ENCODE assay signal across 9 cellular contexts in genomic region chr7:50812847-50813475, GRCh38. TPM values are rescaled to one million over a fixed set of nuclear protein-coding genes. Genes with fewer than 3 reads are reported as not detected.
DNase-seq lines count a peak whose midpoint lies in the region; ATAC-seq and TF ChIP-seq lines count a peak whose summit lies in the region.
"Had no signal": no experiment of that assay in that cellular context is flagged by ENCODE, and none has a peak within 500 bp of the region (broad histone marks: within the 10 kb centered on the region; RNA-seq: fewer than 3 reads in every experiment).

No MANE protein-coding gene starts in this region.

- H3K27ac ChIP-seq in foreskin keratinocyte: no peak overlapping the region

- peak; percentile 61 for ATAC-seq in foreskin keratinocyte
- ATAC-seq in activated CD4-positive, CD25-positive, alpha-beta regulatory T cell treated with anti-CD3 and anti-CD28 coated beads, Interleukin-2, amount 50 U/mL, for 24 hours: no peak
- ATAC-seq in GM21717 (IDR thresholded peaks at IDR 0.05; ENCODE audit: unreplicated experiment): no peak

- no peaks in the 10 kb centered on the region for H3K9me3 ChIP-seq in HAP-1

- H3K36me3 ChIP-seq in HAP-1 (replicated peaks): no peaks in the 10 kb centered on the region

- DNase-seq in ELR (ENCODE audit: low read depth) (peak; percentile 65), SK-MEL-5 (ENCODE audit: low read depth, low spot score) (peak; percentile 58), foreskin keratinocyte (peak; percentile 49 to 73), posterior vena cava (ENCODE audit: low spot score) (peak; percentile 90), NCI-H748 treated with DMSO at 0.1 percent for 48 hours (lab: John Stamatoyannopoulos, UW) (no peak), HAP-1 (ENCODE audit: low spot score in 2 of 2) (no peak)
- DNase-seq: NCI-H1048 had no signal

- H3K4me3 ChIP-seq in HAP-1: no peak overlapping the region

- in situ Hi-C loops in SK-MEL-5 (cut with HindIII; ENCODE audit: low pct_unique_long_range_greater_than_20kb, low sequenced_read_pairs): loop anchor here (10.0 kb wide), 1 partner anchor 52 kb away; no protein-coding TSS in a partner anchor
- in situ Hi-C loops in HAP-1 (cut with MboI; ENCODE audit: low sequenced_read_pairs): no loop called here

- H3K4me1 ChIP-seq in foreskin keratinocyte (no peaks in the 10 kb centered on the region), HAP-1 (no peaks in the 10 kb centered on the region)

- H3K27me3 ChIP-seq in foreskin keratinocyte: peaks cover 18% of the 10 kb centered on the region
- H3K27me3 ChIP-seq in HAP-1 (ENCODE audit: low read depth): no peaks in the 10 kb centered on the region

- intact Hi-C loops in posterior vena cava (cut with DNase I): no loop called here

- TF ChIP-seq CTCF in foreskin keratinocyte (conservative IDR thresholded peaks at IDR 0.05): no peak

RNA-seq across cellular contexts. Expression of gene GRB10, which starts 30.3 kb away (rescaled TPM):
- total RNA-seq in SK-MEL-5 (2014; rRNA removed; shearing (Covaris generic)): 91.2 and 94.3 TPM in 2 replicates
- 93.7 and 113 TPM in 2 replicates for polyA plus RNA-seq in SK-MEL-5 (2015; cell fraction: cytosol; rRNA removed)
- 146 and 161 TPM in 2 replicates for polyA plus RNA-seq in SK-MEL-5 (2015; cell fraction: nucleus; rRNA removed)
- total RNA-seq in foreskin keratinocyte (13.4 and 22.6 TPM in 2 replicates), posterior vena cava (10 to 100 TPM; 45.4 to 52.6 TPM)
- 6.5 and 10.7 TPM in 2 replicates for polyA plus RNA-seq in foreskin keratinocyte

Comparison
In these comparisons a context has a peak if more than half of its experiments do, and no peak if none do; other contexts are left out.
1. DNase-seq: peak in ELR (single experiment), SK-MEL-5 (single experiment), foreskin keratinocyte (2 of 2) and posterior vena cava (single experiment); none in NCI-H748 treated with DMSO at 0.1 percent for 48 hours (single experiment) and HAP-1 (0 of 2).